8 cellular contexts compared by ENCODE assay signal in the genomic region with DNA sequence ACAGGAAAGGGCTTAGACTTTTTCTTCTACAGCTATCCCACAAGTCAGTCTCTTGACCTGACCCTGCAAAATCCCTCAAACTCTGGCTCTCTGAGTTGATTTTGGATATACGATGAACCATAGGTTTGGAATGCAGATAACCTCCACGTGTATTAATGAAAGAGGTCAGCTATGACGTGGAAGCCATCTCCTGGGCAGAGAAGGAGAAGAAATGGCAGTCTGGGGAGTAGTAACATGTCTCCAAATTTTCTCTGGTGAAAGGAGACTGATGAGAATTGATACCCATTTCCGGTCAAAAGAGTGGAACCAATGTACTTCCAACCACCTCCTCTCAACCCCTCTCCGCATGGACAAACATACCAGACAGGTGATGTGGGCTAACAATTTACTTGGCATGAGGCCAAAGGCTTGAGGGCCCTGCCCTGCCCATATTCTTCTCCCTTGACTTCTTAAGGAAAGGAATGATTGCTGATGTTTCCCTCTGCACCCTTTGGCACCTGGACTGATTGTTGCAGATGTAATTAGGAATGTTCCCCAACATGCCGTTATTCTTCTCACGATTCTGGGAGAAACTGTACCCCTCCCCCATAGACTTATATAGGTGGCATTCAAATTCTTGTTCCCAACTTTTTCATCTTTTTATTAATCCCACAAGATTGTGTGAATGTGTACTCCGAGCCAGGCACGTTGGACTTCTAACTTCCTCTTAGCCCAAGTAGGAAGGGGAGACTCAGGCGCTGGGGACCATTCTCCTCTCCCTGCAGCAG. TPM values are rescaled to one million over a fixed set of nuclear protein-coding genes. Genes with fewer than 3 reads are reported as not detected.
A peak's percentile ranks its signal among the peaks of the same experiment; 100 is the strongest.
DNase-seq lines count a peak whose midpoint lies in the region; ATAC-seq and TF ChIP-seq lines count a peak whose summit lies in the region.

No MANE protein-coding gene starts in this region.

- H3K9me3 ChIP-seq in adipocyte (ENCODE audit: control insufficient read depth, low read length) (no peaks in the 10 kb centered on the region), upper lobe of right lung (no peaks in the 10 kb centered on the region)

- H3K4me1 ChIP-seq in adipocyte (ENCODE audit: control insufficient read depth, insufficient read depth, low read length) (peaks cover 16% of the 10 kb centered on the region), upper lobe of right lung (no peaks in the 10 kb centered on the region)

- no peaks in the 10 kb centered on the region for H3K9me3 Mint-ChIP-seq in activated CD4-positive, alpha-beta T cell treated with anti-CD3 and anti-CD28 coated beads, Interleukin-2, amount 10 ng/mL, durations not matched to agents 24 days and 14 days

- peaks cover 14% of the 10 kb centered on the region for H3K27me3 Mint-ChIP-seq in activated CD4-positive, alpha-beta T cell treated with anti-CD3 and anti-CD28 coated beads, Interleukin-2, amount 10 ng/mL, durations not matched to agents 24 days and 14 days

- TF ChIP-seq CTCF in kidney epithelial cell (IDR thresholded peaks at IDR 0.05; ENCODE audit: insufficient read depth, low read length, poor library complexity, severe bottlenecking): no peak
- no peak for TF ChIP-seq CTCF in upper lobe of right lung (IDR thresholded peaks at IDR 0.05)

- no peaks in the 10 kb centered on the region for H3K36me3 ChIP-seq in adipocyte (ENCODE audit: control insufficient read depth, insufficient read depth, low read length, severe bottlenecking)
- no peaks in the 10 kb centered on the region for H3K36me3 ChIP-seq in kidney epithelial cell (ENCODE audit: control insufficient read depth, insufficient read depth, low read length)
- no peaks in the 10 kb centered on the region for H3K36me3 ChIP-seq in upper lobe of right lung

- H3K36me3 Mint-ChIP-seq in activated CD4-positive, alpha-beta T cell treated with anti-CD3 and anti-CD28 coated beads, Interleukin-2, amount 10 ng/mL, durations not matched to agents 24 days and 14 days (ENCODE audit: low read depth): no peaks in the 10 kb centered on the region

- H3K9ac ChIP-seq in adipocyte (ENCODE audit: low read length): peak overlapping the region; percentile 90

- H3K27ac ChIP-seq in upper lobe of right lung: peak overlapping the region; percentile 89

- H3K27me3 ChIP-seq in adipocyte (replicated peaks; ENCODE audit: control insufficient read depth, insufficient read depth, low read length) (peaks cover 10% of the 10 kb centered on the region), kidney epithelial cell (ENCODE audit: control insufficient read depth, insufficient read depth, low read length) (peaks cover 17% of the 10 kb centered on the region), upper lobe of right lung (no peaks in the 10 kb centered on the region)

- no peak overlapping the region for H3K27ac Mint-ChIP-seq in activated CD4-positive, alpha-beta T cell treated with anti-CD3 and anti-CD28 coated beads, Interleukin-2, amount 10 ng/mL, durations not matched to agents 24 days and 14 days

- H3K4me1 Mint-ChIP-seq in activated CD4-positive, alpha-beta T cell treated with anti-CD3 and anti-CD28 coated beads, Interleukin-2, amount 10 ng/mL, durations not matched to agents 24 days and 14 days: no peaks in the 10 kb centered on the region

- intact Hi-C loops in activated CD4-positive, alpha-beta T cell treated with anti-CD3 and anti-CD28 coated beads, Interleukin-2, amount 10 ng/mL, durations not matched to agents 24 days and 14 days (cut with micrococcal nuclease): loop anchor here (5.0 kb wide), 1 partner anchor 57 kb away; no protein-coding TSS in a partner anchor
- intact Hi-C loops in upper lobe of right lung (cut with DNase I): no loop called here

- H3K4me3 ChIP-seq in adipocyte (ENCODE audit: low read length) (peak overlapping the region; percentile 87), kidney epithelial cell (ENCODE audit: low read depth, low read length) (peak overlapping the region; percentile 74), upper lobe of right lung (peak overlapping the region; percentile 60)

- H3K4me3 Mint-ChIP-seq in activated CD4-positive, alpha-beta T cell treated with anti-CD3 and anti-CD28 coated beads, Interleukin-2, amount 10 ng/mL, durations not matched to agents 24 days and 14 days: peak overlapping the region; percentile 80

- no peak for DNase-seq in activated CD4-positive, alpha-beta T cell treated with anti-CD3 and anti-CD28 coated beads, Interleukin-2, amount 10 ng/mL, durations not matched to agents 24 days and 14 days
- DNase-seq in activated CD4-positive, alpha-beta T cell treated with anti-CD3 and anti-CD28 coated beads, Interleukin-2, amount 50 U/mL, for 4 hours: no peak
- no peak for DNase-seq in adipocyte (ENCODE audit: low read depth)
- no peak for DNase-seq in kidney epithelial cell (ENCODE audit: low read depth)
- DNase-seq in upper lobe of right lung: no peak
- no peak for DNase-seq in stimulated activated CD4-positive, alpha-beta T cell treated with anti-CD3 and anti-CD28 coated beads, Interleukin-1b, Interleukin-23, amount 100 ng/mL, for 48 hours
- DNase-seq in activated CD4-positive, CD25-positive, alpha-beta regulatory T cell (lab: John Stamatoyannopoulos, UW): no peak
- DNase-seq in stimulated activated naive CD4-positive, alpha-beta T cell (lab: John Stamatoyannopoulos, UW): no peak

- ATAC-seq in upper lobe of right lung: peak; percentile 63

RNA-seq across cellular contexts. Expression of a gene that starts 0.6 kb away (rescaled TPM):
- 5.1 and 6.5 TPM in 2 replicates for total RNA-seq in activated CD4-positive, alpha-beta T cell treated with anti-CD3 and anti-CD28 coated beads, Interleukin-2, amount 10 ng/mL, durations not matched to agents 24 days and 14 days
- total RNA-seq in kidney epithelial cell (79.6 and 81.2 TPM in 2 replicates), upper lobe of right lung (212 TPM)

Comparison
In these comparisons a context has a peak if more than half of its experiments do, and no peak if none do; other contexts are left out.
1. RNA of a gene that starts 0.6 kb away (total RNA-seq): 212 TPM in upper lobe of right lung (single experiment) and 79.6 to 81.2 TPM in kidney epithelial cell; 5.1 to 6.5 TPM in activated CD4-positive, alpha-beta T cell treated with anti-CD3 and anti-CD28 coated beads, Interleukin-2, amount 10 ng/mL, durations not matched to agents 24 days and 14 days; every median in the first group is over 10 times any median in the second.
2. Peak in every context shown above with its lines, with median percentiles within 50 percentile points of each other: H3K4me3 ChIP-seq.